8 cellular contexts compared by ENCODE assay signal in genomic region chr12:121060149-121061001, GRCh38. TPM values are rescaled to one million over a fixed set of nuclear protein-coding genes. Genes with fewer than 3 reads are reported as not detected.
DNase-seq lines count a peak whose midpoint lies in the region; ATAC-seq and TF ChIP-seq lines count a peak whose summit lies in the region.

No MANE protein-coding gene starts in this region.

- TF ChIP-seq CTCF in PC-3 (conservative IDR thresholded peaks at IDR 0.05; ENCODE audit: low read depth, low read length) (peak; percentile 64), fibroblast of villous mesenchyme (IDR thresholded peaks at IDR 0.05; ENCODE audit: insufficient read depth, low read depth, low read length) (peak; percentile 54), osteocyte (IDR thresholded peaks at IDR 0.05) (peak; percentile 50)

- BruUV-seq in PC-3 (replicated peaks; lab: Mats Ljungman, UMichigan), result no TSS peak

- peak overlapping the region; percentile 59 for H3K4me2 ChIP-seq in PC-3 (ENCODE audit: low read length)

- H3K79me2 ChIP-seq in PC-3 (ENCODE audit: low read length), result no peaks in the 10 kb centered on the region

- H3K9me3 ChIP-seq in PC-3 (ENCODE audit: low read length), result no peaks in the 10 kb centered on the region

- peak overlapping the region; percentile 78 for H2AFZ ChIP-seq in PC-3 (ENCODE audit: low read length)

- H3K4me1 ChIP-seq in PC-3 (ENCODE audit: insufficient read depth, low read length), result no peaks in the 10 kb centered on the region

- H3K27me3 ChIP-seq in PC-3 (ENCODE audit: low read length), result no peaks in the 10 kb centered on the region

- H3K4me3 Mint-ChIP-seq in activated T-helper 17 cell treated with anti-CD3 and anti-CD28 coated beads, Interleukin-2, amount 50 U/mL, for 72 hours, result peak overlapping the region; percentile 80
- peak overlapping the region; percentile 60 for H3K4me3 Mint-ChIP-seq in osteocyte (ENCODE audit: unreplicated experiment)

- no peaks in the 10 kb centered on the region for H3K36me3 ChIP-seq in PC-3 (ENCODE audit: low read depth, low read length)

- H3K9ac ChIP-seq in PC-3 (ENCODE audit: low read length), result peak overlapping the region; percentile 6; the same call in 1 of the 2 replicates

- H3K36me3 Mint-ChIP-seq in activated T-helper 17 cell treated with anti-CD3 and anti-CD28 coated beads, Interleukin-2, amount 50 U/mL, for 72 hours (ENCODE audit: low read depth), result no peaks in the 10 kb centered on the region
- H3K36me3 Mint-ChIP-seq in osteocyte (ENCODE audit: unreplicated experiment), result no peaks in the 10 kb centered on the region

- intact Hi-C loops in PC-3 (cut with micrococcal nuclease), result loop anchor here (1.0 kb wide), 2 partner anchors 36 to 50 kb away; no protein-coding TSS in a partner anchor

- no peaks in the 10 kb centered on the region for H3K9me2 ChIP-seq in PC-3 (replicated peaks; ENCODE audit: low read length)

- H3K27ac Mint-ChIP-seq in activated T-helper 17 cell treated with anti-CD3 and anti-CD28 coated beads, Interleukin-2, amount 50 U/mL, for 72 hours, result peak overlapping the region; percentile 92
- H3K27ac Mint-ChIP-seq in osteocyte (ENCODE audit: unreplicated experiment), result peak overlapping the region; percentile 82

- POLR2A ChIA-PET in PC-3 (lab: Charles Lee; ENCODE audit: unreplicated experiment), result no interaction called here

- H3F3A ChIP-seq in PC-3 (ENCODE audit: low read length, unreplicated experiment), result no peaks in the 10 kb centered on the region

- H3K4me3 ChIP-seq in PC-3 (ENCODE audit: low read length) (peak overlapping the region; percentile 35; the same call in 1 of the 2 replicates), fibroblast of villous mesenchyme (ENCODE audit: low read depth, low read length) (peak overlapping the region; percentile 30)

- H3K27me3 Mint-ChIP-seq in activated T-helper 17 cell treated with anti-CD3 and anti-CD28 coated beads, Interleukin-2, amount 50 U/mL, for 72 hours, result no peaks in the 10 kb centered on the region
- H3K27me3 Mint-ChIP-seq in osteocyte (ENCODE audit: unreplicated experiment), result peaks cover 28% of the 10 kb centered on the region

- H3K4me1 Mint-ChIP-seq in activated T-helper 17 cell treated with anti-CD3 and anti-CD28 coated beads, Interleukin-2, amount 50 U/mL, for 72 hours, result peaks cover 9% of the 10 kb centered on the region
- H3K4me1 Mint-ChIP-seq in osteocyte (ENCODE audit: unreplicated experiment), result peaks cover 9% of the 10 kb centered on the region

- DNase-seq in COR-L47 (lab: John Stamatoyannopoulos, UW) (peak; percentile 29), GM19240 (ENCODE audit: insufficient read length, low spot score) (peak; percentile 58), PC-3 (peak; percentile 75), fibroblast of villous mesenchyme (ENCODE audit: low read depth) (peak; percentile 74), osteocyte (ENCODE audit: extremely low spot score, unreplicated experiment) (peak; percentile 69), kidney glomerular epithelial cell (lab: John Stamatoyannopoulos, UW) (no peak)

- H4K20me1 ChIP-seq in PC-3 (ENCODE audit: low read length), result no peaks in the 10 kb centered on the region

- no peaks in the 10 kb centered on the region for H3K9me3 Mint-ChIP-seq in activated T-helper 17 cell treated with anti-CD3 and anti-CD28 coated beads, Interleukin-2, amount 50 U/mL, for 72 hours
- no peaks in the 10 kb centered on the region for H3K9me3 Mint-ChIP-seq in osteocyte (ENCODE audit: unreplicated experiment)

- H3K27ac ChIP-seq in PC-3 (ENCODE audit: low read length), result no peak overlapping the region

- peak; percentile 77 for ATAC-seq in HG03432 (IDR thresholded peaks at IDR 0.05; ENCODE audit: unreplicated experiment)
- peak; percentile 71 for ATAC-seq in PC-3
- peak; percentile 86 for ATAC-seq in activated T-helper 17 cell treated with anti-CD3 and anti-CD28 coated beads, Interleukin-2, amount 50 U/mL, for 72 hours (replicated peaks)

- CTCF ChIA-PET in PC-3 (lab: Charles Lee), result interaction anchor here (0.6 to 0.8 kb wide), 6 partner anchors 10 to 75 kb away, joined by 3 to 5 read pairs (median 3); no protein-coding TSS in a partner anchor

RNA-seq across cellular contexts. Expression of gene OASL, which starts 21.3 kb away (rescaled TPM):
- total RNA-seq in PC-3 (2014; rRNA removed) (6.4 and 7.6 TPM in 2 replicates), fibroblast of villous mesenchyme (under 0.01 TPM in 2 replicates), osteocyte (0.21 and 0.24 TPM in 2 replicates)
- 1 to 10 TPM; 4.0 to 5.2 TPM for total RNA-seq in activated T-helper 17 cell treated with anti-CD3 and anti-CD28 coated beads, Interleukin-2, amount 50 U/mL, for 72 hours

RNA-seq across cellular contexts. Expression of gene C12orf43, which starts 44.1 kb away (rescaled TPM):
- total RNA-seq in PC-3 (2014; rRNA removed), result 35.4 and 36.1 TPM in 2 replicates
- 10 to 100 TPM; 15.6 to 26.8 TPM for total RNA-seq in activated T-helper 17 cell treated with anti-CD3 and anti-CD28 coated beads, Interleukin-2, amount 50 U/mL, for 72 hours
- total RNA-seq in fibroblast of villous mesenchyme, result 13.0 and 14.2 TPM in 2 replicates
- total RNA-seq in osteocyte, result 14.2 and 17.3 TPM in 2 replicates
